Comparison of ENCODE assay signal across 7 cellular contexts in genomic region chr5:141343953-141344463, GRCh38. TPM values are rescaled to one million over a fixed set of nuclear protein-coding genes. Genes with fewer than 3 reads are reported as not detected.
A peak's percentile ranks its signal among the peaks of the same experiment; 100 is the strongest.
DNase-seq lines count a peak whose midpoint lies in the region; ATAC-seq and TF ChIP-seq lines count a peak whose summit lies in the region.
"Had no signal": no experiment of that assay in that cellular context is flagged by ENCODE, and none has a peak within 500 bp of the region (broad histone marks: within the 10 kb centered on the region; RNA-seq: fewer than 3 reads in every experiment).

No MANE protein-coding gene starts in this region.

- no peak for TF ChIP-seq RAD21 in IMR-90 (IDR thresholded peaks at IDR 0.05; ENCODE audit: low read length)

- H2AK9ac ChIP-seq in IMR-90 (replicated peaks; ENCODE audit: low read depth, low read length, poor library complexity), result no peak overlapping the region

- H3K27ac ChIP-seq in IMR-90 (ENCODE audit: insufficient read depth, low read length), result peak overlapping the region; percentile 44

- H2BK15ac ChIP-seq in IMR-90 (ENCODE audit: low read depth, low read length), result no peak overlapping the region

- H3K27me3 Mint-ChIP-seq in effector memory CD8-positive, alpha-beta T cell, result peaks cover 55 to 99% of the 10 kb centered on the region in 2 donors

- H2AFZ ChIP-seq in IMR-90 (replicated peaks; ENCODE audit: low read length, poor library complexity), result peak overlapping the region; percentile 87

- H3K27me3 ChIP-seq in IMR-90 (ENCODE audit: control insufficient read depth, insufficient read depth, low read length), result no peaks in the 10 kb centered on the region; the same call in 1 of the 2 replicates

- TF ChIP-seq POLR2A in IMR-90 (IDR thresholded peaks at IDR 0.05; ENCODE audit: low read depth, low read length), result no peak

- TF ChIP-seq CTCF in IMR-90 (conservative IDR thresholded peaks at IDR 0.05; ENCODE audit: low read depth, low read length) (no peak), retinal pigment epithelial cell (conservative IDR thresholded peaks at IDR 0.05; ENCODE audit: low read depth, low read length) (no peak)

- 0 out of 2 replicates have a peak overlapping the region, but pooled peaks have one; percentile 3 for H3K14ac ChIP-seq in IMR-90 (replicated peaks; ENCODE audit: low read depth, low read length)

- H4K8ac ChIP-seq in IMR-90 (ENCODE audit: low read depth in 2 of 2, low read length in 2 of 2), result peak overlapping the region in 1 of 2 experiments; percentile 53; a peak in 1 of 4 replicates

- H3K36me3 Mint-ChIP-seq in effector memory CD8-positive, alpha-beta T cell (ENCODE audit: insufficient read depth), result peaks cover 3% of the 10 kb centered on the region

- dilution Hi-C loops in IMR-90 (cut with HindIII; ENCODE audit: low sequenced_read_pairs, unreplicated experiment), result no loop called here

- H3K4me3 ChIP-seq in IMR-90 (ENCODE audit: insufficient read depth, low read depth, low read length), result peak overlapping the region; percentile 48
- H3K4me3 ChIP-seq in retinal pigment epithelial cell (ENCODE audit: low read length), result peak overlapping the region; percentile 37

- H3K9ac ChIP-seq in IMR-90 (ENCODE audit: low read depth, low read length), result peak overlapping the region; percentile 21

- in situ Hi-C loops in IMR-90 (cut with MboI; ENCODE audit: low sequenced_read_pairs), result no loop called here

- no peaks in the 10 kb centered on the region for H4K20me1 ChIP-seq in IMR-90 (ENCODE audit: insufficient read depth, low read length)

- BruUV-seq in IMR-90 (replicated peaks; lab: Mats Ljungman, UMichigan), result no TSS peak

- H3K23ac ChIP-seq in IMR-90 (ENCODE audit: low read depth, low read length), result no peak overlapping the region; the same call in 1 of the 2 replicates

- no peak overlapping the region for H2BK5ac ChIP-seq in IMR-90 (ENCODE audit: low read depth, low read length, poor library complexity, severe bottlenecking)

- no peaks in the 10 kb centered on the region for H3K4me1 Mint-ChIP-seq in effector memory CD8-positive, alpha-beta T cell (ENCODE audit: low read depth in 2 of 2)

- peaks cover 5 to 21% of the 10 kb centered on the region in 2 donors for H3K9me3 Mint-ChIP-seq in effector memory CD8-positive, alpha-beta T cell

- H3K4me2 ChIP-seq in IMR-90 (ENCODE audit: low read depth, low read length), result peak overlapping the region; percentile 58; the same call in 1 of the 2 replicates

- peaks cover 42% of the 10 kb centered on the region for H3K9me3 ChIP-seq in IMR-90 (ENCODE audit: control insufficient read depth, insufficient read depth, low read length)

- CTCF ChIA-PET in IMR-90 (lab: Yijun Ruan, JAX), result no interaction called here

- H2AK5ac ChIP-seq in IMR-90 (ENCODE audit: low read depth, low read length), result no peak overlapping the region

- H3K18ac ChIP-seq in IMR-90 (ENCODE audit: low read depth, low read length), result peak overlapping the region; percentile 51; the same call in 1 of the 2 replicates

- H3K36me3 ChIP-seq in IMR-90 (ENCODE audit: control insufficient read depth, insufficient read depth, low read length), result peaks cover 4% of the 10 kb centered on the region; the same call in 1 of the 2 replicates

- H3K9me1 ChIP-seq in IMR-90 (ENCODE audit: insufficient read depth, low read length), result no peaks in the 10 kb centered on the region

- intact Hi-C loops in IMR-90 (cut with micrococcal nuclease), result no loop called here

- peak overlapping the region; percentile 12 to 57 for H3K4me3 Mint-ChIP-seq in effector memory CD8-positive, alpha-beta T cell

- H4K5ac ChIP-seq in IMR-90 (ENCODE audit: low read depth, low read length), result peak overlapping the region; percentile 12; the same call in 1 of the 2 replicates

- no peak overlapping the region for H4K91ac ChIP-seq in IMR-90 (ENCODE audit: insufficient read depth, low read depth, low read length)

- H3K56ac ChIP-seq in IMR-90 (ENCODE audit: extremely low read depth, insufficient read depth, low read length), result no peak overlapping the region

- H3K4me1 ChIP-seq in IMR-90 (ENCODE audit: control insufficient read depth, insufficient read depth, low read length), result no peaks in the 10 kb centered on the region

- POLR2A ChIA-PET in IMR-90 (lab: Charles Lee; ENCODE audit: unreplicated experiment), result no interaction called here

- no peak overlapping the region for H3K4ac ChIP-seq in IMR-90 (ENCODE audit: low read depth, low read length)

- no peak overlapping the region for H2BK20ac ChIP-seq in IMR-90 (ENCODE audit: low read depth, low read length)

- H3K79me1 ChIP-seq in IMR-90 (ENCODE audit: low read depth in 1 of 2, low read length in 2 of 2), result no peaks in the 10 kb centered on the region

- WGBS in IMR-90 (ENCODE audit: extremely low coverage in 2 of 2, insufficient read length in 1 of 2), 2 experiments, result 21% methylated on average over 17 of the region's 31 CpGs; no CpG with 5 or more reads in 1 of the 2 experiments

- no peak overlapping the region for H2BK120ac ChIP-seq in IMR-90 (ENCODE audit: low read depth, low read length)

- H3K27ac Mint-ChIP-seq in effector memory CD8-positive, alpha-beta T cell, result no peak overlapping the region

- peak; percentile 48 for ATAC-seq in IMR-90 (ENCODE audit: low read depth)
- no peak for ATAC-seq in effector memory CD8-positive, alpha-beta T cell (replicated peaks)

- no peak for DNase-seq in IMR-90
- no peak for DNase-seq in effector memory CD8-positive, alpha-beta T cell
- DNase-seq in retinal pigment epithelial cell (ENCODE audit: low read depth), result no peak
- no peak for DNase-seq in HPDE6-E6E7 (ENCODE audit: extremely low spot score)
- no peak for DNase-seq in central memory CD4-positive, alpha-beta T cell

TF ChIP-seq in IMR-90, 13 proteins besides CTCF, POLR2A, EP300 and RAD21:
- no peak for TF ChIP-seq RFX5 (IDR thresholded peaks at IDR 0.05; ENCODE audit: low read depth, low read length)

RNA-seq across cellular contexts. Expression of gene PCDHGA3, which starts 0.4 kb away (rescaled TPM):
- 1.4 and 1.7 TPM in 2 replicates for total RNA-seq in IMR-90 (2012; rRNA removed)
- polyA plus RNA-seq in IMR-90 (2012; rRNA removed), result 1.6 and 1.8 TPM in 2 replicates
- polyA plus RNA-seq in IMR-90 (2012; cell fraction: cytosol; rRNA removed), result 1.6 and 2.1 TPM in 2 replicates
- 4.1 and 4.4 TPM in 2 replicates for polyA plus RNA-seq in IMR-90 (2012; cell fraction: nucleus; rRNA removed; ENCODE audit: low replicate concordance)
- total RNA-seq: activated CD8-positive, alpha-beta memory T cell treated with anti-CD3 and anti-CD28 coated beads for 36 hours; osteocyte had no signal

RNA-seq across cellular contexts. Expression of gene PCDHGA2, which starts 5.4 kb away (rescaled TPM):
- total RNA-seq in IMR-90 (2012; rRNA removed), result 3.3 and 3.4 TPM in 2 replicates
- polyA plus RNA-seq in IMR-90 (2012; rRNA removed), result 3.6 and 4.0 TPM in 2 replicates
- 2.9 and 4.5 TPM in 2 replicates for polyA plus RNA-seq in IMR-90 (2012; cell fraction: cytosol; rRNA removed)
- polyA plus RNA-seq in IMR-90 (2012; cell fraction: nucleus; rRNA removed; ENCODE audit: low replicate concordance), result 5.6 and 6.1 TPM in 2 replicates
- total RNA-seq: osteocyte had no signal

RNA-seq across cellular contexts. Expression of gene PCDHGB1, which starts 5.9 kb away (rescaled TPM):
- total RNA-seq in IMR-90 (2012; rRNA removed), result 3.3 and 3.6 TPM in 2 replicates
- 1.9 TPM in 2 replicates for polyA plus RNA-seq in IMR-90 (2012; rRNA removed)
- 1.2 and 2.0 TPM in 2 replicates for polyA plus RNA-seq in IMR-90 (2012; cell fraction: cytosol; rRNA removed)
- polyA plus RNA-seq in IMR-90 (2012; cell fraction: nucleus; rRNA removed; ENCODE audit: low replicate concordance), result 2.1 and 2.2 TPM in 2 replicates
- total RNA-seq: activated CD8-positive, alpha-beta memory T cell treated with anti-CD3 and anti-CD28 coated beads for 36 hours had no signal

RNA-seq across cellular contexts. Expression of gene PCDHGA4, which starts 10.8 kb away (rescaled TPM):
- 5.0 and 5.4 TPM in 2 replicates for total RNA-seq in IMR-90 (2012; rRNA removed)
- 3.0 and 3.5 TPM in 2 replicates for polyA plus RNA-seq in IMR-90 (2012; rRNA removed)
- polyA plus RNA-seq in IMR-90 (2012; cell fraction: cytosol; rRNA removed), result 2.7 and 4.3 TPM in 2 replicates
- polyA plus RNA-seq in IMR-90 (2012; cell fraction: nucleus; rRNA removed; ENCODE audit: low replicate concordance), result 5.0 and 5.9 TPM in 2 replicates

RNA-seq across cellular contexts. Expression of gene PCDHGA1, which starts 13.7 kb away (rescaled TPM):
- total RNA-seq in IMR-90 (2012; rRNA removed), result 0.83 and 0.90 TPM in 2 replicates
- 0.86 and 0.92 TPM in 2 replicates for polyA plus RNA-seq in IMR-90 (2012; rRNA removed)
- polyA plus RNA-seq in IMR-90 (2012; cell fraction: cytosol; rRNA removed), result 0.75 and 0.84 TPM in 2 replicates
- polyA plus RNA-seq in IMR-90 (2012; cell fraction: nucleus; rRNA removed; ENCODE audit: low replicate concordance), result 1.6 and 1.7 TPM in 2 replicates
